Comparison of ENCODE assay signal across 8 cellular contexts in genomic region chr11:17352925-17353227, GRCh38. TPM values are rescaled to one million over a fixed set of nuclear protein-coding genes. Genes with fewer than 3 reads are reported as not detected.
DNase-seq lines count a peak whose midpoint lies in the region; ATAC-seq and TF ChIP-seq lines count a peak whose summit lies in the region.

No MANE protein-coding gene starts in this region.

- CTCF ChIA-PET in PC-9 (lab: Charles Lee), result no interaction called here

- peak overlapping the region; percentile 84 for H3K4me2 ChIP-seq in PC-9

- no peaks in the 10 kb centered on the region for H4K20me1 ChIP-seq in PC-9 (ENCODE audit: insufficient read depth)

- H3K36me3 ChIP-seq in PC-9 (ENCODE audit: low read depth) (no peaks in the 10 kb centered on the region), heart left ventricle (peaks cover 0 to 3% (median 0%) of the 10 kb centered on the region in 9 donors)

- no peaks in the 10 kb centered on the region for H3K9me3 Mint-ChIP-seq in activated naive CD4-positive, alpha-beta T cell treated with anti-CD3 and anti-CD28 coated beads, Interleukin-2, amount 50 U/mL, for 72 hours

- peaks cover 0 to 7% of the 10 kb centered on the region in 2 donors for H3K36me3 Mint-ChIP-seq in activated naive CD4-positive, alpha-beta T cell treated with anti-CD3 and anti-CD28 coated beads, Interleukin-2, amount 50 U/mL, for 72 hours

- H3K4me3 ChIP-seq in PC-9 (peak overlapping the region; percentile 72), heart left ventricle (peak overlapping the region; percentile 46 to 79 (median 70))

- H3K27ac ChIP-seq in PC-9 (no peak overlapping the region), heart left ventricle (peak overlapping the region in 10 of 12 donors; percentile 70 to 90 (median 82))

- H3K79me2 ChIP-seq in PC-9 (ENCODE audit: low read depth), result no peaks in the 10 kb centered on the region

- peak; percentile 44 for DNase-seq in EL
- DNase-seq in PC-9, result peak; percentile 12 to 44
- DNase-seq in activated naive CD4-positive, alpha-beta T cell treated with anti-CD3 and anti-CD28 coated beads, Interleukin-2, amount 50 U/mL, for 72 hours (ENCODE audit: low spot score in 2 of 2), result peak in 1 of 2 donors; percentile 21
- DNase-seq in heart left ventricle, result peak; percentile 30 to 64 (median 40)
- peak; percentile 34 for DNase-seq in putamen (ENCODE audit: low spot score)
- no peak for DNase-seq in DMS114 treated with DMSO at 0.1 percent for 48 hours (lab: John Stamatoyannopoulos, UW; ENCODE audit: unreplicated experiment)

- peaks cover 30% of the 10 kb centered on the region for H3F3A ChIP-seq in PC-9 (ENCODE audit: insufficient read depth, low read depth)

- H3K9me3 ChIP-seq in PC-9 (ENCODE audit: insufficient read depth, low read depth) (no peaks in the 10 kb centered on the region), heart left ventricle (no peaks in the 10 kb centered on the region)

- H3K9me2 ChIP-seq in PC-9 (ENCODE audit: insufficient read depth), result no peaks in the 10 kb centered on the region

- POLR2A ChIA-PET in PC-9 (lab: Charles Lee; ENCODE audit: unreplicated experiment), result no interaction called here

- intact Hi-C loops in PC-9 (cut with micrococcal nuclease; ENCODE audit: unreplicated experiment) (loop anchor here (5.0 kb wide), 1 partner anchor 121 kb away; no protein-coding TSS in a partner anchor), heart left ventricle (cut with DNase I) (loop anchor here in 3 of 10 donors (5.0 to 10.0 kb wide), 4 partner anchors 76 to 146 kb away; partner anchors contain the start of genes NUCB2 (in 1 of the 3) and PIK3C2A (in 1 of the 3))

- H3K27me3 ChIP-seq in PC-9 (ENCODE audit: insufficient read depth, low read depth) (no peaks in the 10 kb centered on the region), heart left ventricle (no peaks in the 10 kb centered on the region)

- 0 to 1% (median 1%) methylated on average over 16 of the region's 16 CpGs for WGBS in heart left ventricle, 4 donors

- no peak for TF ChIP-seq POLR2A in heart left ventricle (IDR thresholded peaks at IDR 0.05)

- H3K27ac Mint-ChIP-seq in activated naive CD4-positive, alpha-beta T cell treated with anti-CD3 and anti-CD28 coated beads, Interleukin-2, amount 50 U/mL, for 72 hours, result peak overlapping the region; percentile 59 to 70

- TF ChIP-seq CTCF in PC-9 (conservative IDR thresholded peaks at IDR 0.05) (no peak), heart left ventricle (IDR thresholded peaks at IDR 0.05) (no peak)

- H2AFZ ChIP-seq in PC-9, result peak overlapping the region; percentile 98

- BruUV-seq in PC-9 (replicated peaks; lab: Mats Ljungman, UMichigan), result no TSS peak

- peak; percentile 37 for ATAC-seq in HG02759 (IDR thresholded peaks at IDR 0.05; ENCODE audit: unreplicated experiment)
- peak; percentile 50 to 53 for ATAC-seq in activated naive CD4-positive, alpha-beta T cell treated with anti-CD3 and anti-CD28 coated beads, Interleukin-2, amount 50 U/mL, for 72 hours
- ATAC-seq in heart left ventricle, result peak in 3 of 4 donors; percentile 29 to 59 (median 50)
- ATAC-seq in GM21576 (IDR thresholded peaks at IDR 0.05; ENCODE audit: unreplicated experiment), result no peak

- H3K4me1 ChIP-seq in PC-9 (replicated peaks; ENCODE audit: insufficient read depth) (0 out of 2 replicates have a peak, but pooled peaks cover 4% of the 10 kb centered on the region), heart left ventricle (peaks cover 0 to 34% (median 13%) of the 10 kb centered on the region in 12 donors)

RNA-seq across cellular contexts. Expression of gene NCR3LG1, which starts 1.3 kb away (rescaled TPM):
- total RNA-seq in PC-9 (2021) (0.15 and 0.33 TPM in 2 replicates), heart left ventricle (1 to 10 TPM in 6 of 9 donors, under 1 TPM in 3; 0.70 to 4.0 (median 1.6) TPM)
- 1 to 10 TPM in 1 of 2 donors, under 1 TPM in 1; 0.54 to 2.7 TPM for total RNA-seq in activated naive CD4-positive, alpha-beta T cell treated with anti-CD3 and anti-CD28 coated beads, Interleukin-2, amount 50 U/mL, for 72 hours
- 1 to 10 TPM in 1 of 2 donors, under 1 TPM in 1; 0.27 to 1.3 TPM for polyA plus RNA-seq in heart left ventricle

RNA-seq across cellular contexts. Expression of gene KCNJ11, which starts 35.6 kb away (rescaled TPM):
- total RNA-seq in PC-9 (2021), result 0.26 and 0.93 TPM in 2 replicates
- total RNA-seq in activated naive CD4-positive, alpha-beta T cell treated with anti-CD3 and anti-CD28 coated beads, Interleukin-2, amount 50 U/mL, for 72 hours, result under 1 TPM in 1 of 2 donors, not detected in 1; 0.43 TPM
- 10 to 100 TPM; 11.5 to 32.4 (median 17.6) TPM for total RNA-seq in heart left ventricle
- polyA plus RNA-seq in heart left ventricle, result 10 to 100 TPM; 14.8 to 22.3 TPM
